Comparison of ENCODE assay signal across 8 cellular contexts in the genomic region with DNA sequence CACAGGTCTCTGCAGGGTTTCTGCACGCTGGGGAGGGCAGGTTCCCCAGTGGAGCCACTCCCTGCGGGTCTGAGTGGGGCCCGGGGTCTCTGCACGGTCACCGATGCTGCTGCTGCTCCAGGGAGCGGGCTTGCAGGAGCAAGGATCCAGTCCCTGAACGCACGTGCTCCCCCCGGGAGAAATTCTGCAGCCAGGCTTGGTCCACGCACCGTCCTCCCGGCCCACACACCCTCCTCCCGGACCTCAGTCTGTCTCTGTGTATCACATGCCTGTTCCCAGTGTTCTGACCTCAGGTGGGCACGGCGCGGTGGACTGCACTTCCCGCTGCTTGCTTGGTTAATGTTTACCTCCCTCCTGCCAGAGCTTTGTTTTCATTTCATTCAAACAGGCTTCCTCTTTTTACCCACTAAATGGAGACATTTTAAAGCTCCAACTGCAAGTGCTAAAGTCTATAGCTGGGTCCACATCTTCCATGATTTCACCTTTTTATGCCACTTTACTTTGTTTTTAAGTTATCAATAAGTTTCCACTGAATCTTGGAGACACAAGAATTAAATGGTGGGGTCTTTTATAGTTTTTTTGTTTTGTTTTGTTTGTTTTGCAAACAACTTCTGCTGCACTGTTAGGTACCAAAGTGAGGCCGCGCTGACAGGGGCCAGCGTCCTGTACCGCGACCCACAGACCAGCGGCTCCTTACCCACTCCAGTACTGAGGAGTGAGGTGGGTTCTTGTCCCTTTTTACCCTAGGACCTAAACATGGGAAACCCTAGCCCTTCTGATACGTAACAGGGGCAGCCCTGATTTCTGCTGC.
DNase-seq lines count a peak whose midpoint lies in the region; ATAC-seq and TF ChIP-seq lines count a peak whose summit lies in the region.

No MANE protein-coding gene starts in this region.

- no peak for TF ChIP-seq POLR2A in gastroesophageal sphincter (IDR thresholded peaks at IDR 0.05)

- H3K36me3 ChIP-seq in rectal smooth muscle tissue (ENCODE audit: control insufficient read depth, insufficient read depth, low read length) = no peaks in the 10 kb centered on the region
- H3K36me3 ChIP-seq in gastroesophageal sphincter = no peaks in the 10 kb centered on the region

- H3K4me1 ChIP-seq in rectal smooth muscle tissue (ENCODE audit: control insufficient read depth, insufficient read depth, low read length) (peaks cover 4% of the 10 kb centered on the region), gastroesophageal sphincter (peaks cover 0 to 25% (median 15%) of the 10 kb centered on the region in 3 donors)

- H3K9me3 ChIP-seq in gastroesophageal sphincter = no peaks in the 10 kb centered on the region

- H3K27me3 ChIP-seq in rectal smooth muscle tissue (ENCODE audit: control insufficient read depth, insufficient read depth, low read length) (peaks cover 14% of the 10 kb centered on the region), gastroesophageal sphincter (peaks cover 55% of the 10 kb centered on the region)

- no peak for TF ChIP-seq CTCF in gastroesophageal sphincter (IDR thresholded peaks at IDR 0.05)

- no peak for ATAC-seq in HG03135 (IDR thresholded peaks at IDR 0.05; ENCODE audit: unreplicated experiment)
- ATAC-seq in gastroesophageal sphincter = no peak

- DNase-seq in NCI-H2107 treated with DMSO at 0.1 percent for 48 hours (lab: John Stamatoyannopoulos, UW; ENCODE audit: unreplicated experiment) (peak; percentile 21), NCI-H2107 (lab: John Stamatoyannopoulos, UW) (no peak), NCI-H146 (lab: John Stamatoyannopoulos, UW) (peak; percentile 67), glomerular visceral epithelial cell (ENCODE audit: extremely low spot score) (peak; percentile 80), hypothalamus (lab: John Stamatoyannopoulos, UW) (no peak)

- no peak overlapping the region for H3K9ac ChIP-seq in rectal smooth muscle tissue (ENCODE audit: low read length)

- 21 to 26% methylated on average over 7 to 9 of the region's 24 CpGs for WGBS in gastroesophageal sphincter (ENCODE audit: low coverage in 1 of 2), 2 donors

- H3K4me3 ChIP-seq in rectal smooth muscle tissue (ENCODE audit: low read length) (peak overlapping the region; percentile 45), gastroesophageal sphincter (no peak overlapping the region)

- no peak for TF ChIP-seq EP300 in gastroesophageal sphincter (IDR thresholded peaks at IDR 0.05)

- H3K27ac ChIP-seq in rectal smooth muscle tissue (ENCODE audit: low read depth, low read length) (no peak overlapping the region), gastroesophageal sphincter (no peak overlapping the region)

Comparison
In these comparisons a context has a peak if more than half of its experiments do, and no peak if none do; other contexts are left out.
1. DNase-seq: peak in NCI-H2107 treated with DMSO at 0.1 percent for 48 hours (single experiment), NCI-H146 (single experiment) and glomerular visceral epithelial cell (single experiment); none in NCI-H2107 (single experiment) and hypothalamus (0 of 51).